In genomic region chr17:28233872-28234856, GRCh38 we compare ENCODE assay signal across 8 cellular contexts.
DNase-seq lines count a peak whose midpoint lies in the region; ATAC-seq, FAIRE-seq and TF ChIP-seq lines count a peak whose summit lies in the region.
"Not testable (repeated sequence)": the region's sequence is repeated elsewhere in the genome, so short reads cannot be mapped to it uniquely, and the experiment has no call there.

No MANE protein-coding gene starts in this region.

- not testable (repeated sequence) for H3K79me2 ChIP-seq in H1 (ENCODE audit: control insufficient read depth in 1 of 2, insufficient read depth in 2 of 2, low read length in 2 of 2)

- H3K23ac ChIP-seq in H1 (ENCODE audit: insufficient read length), result not testable (repeated sequence)

- H2BK12ac ChIP-seq in H1 (ENCODE audit: low read depth, low read length), result not testable (repeated sequence)

- H3K27ac ChIP-seq in H1 (ENCODE audit: low read depth, low read length), result not testable (repeated sequence)
- H3K27ac ChIP-seq in pancreas (peak overlapping the region; percentile 95 to 98 (median 98)), thymus (ENCODE audit: low read depth) (peak overlapping the region; percentile 74)

- POLR2A ChIA-PET in Caco-2 (lab: Charles Lee) (interaction anchor here (1.2 to 1.7 kb wide), 3 partner anchors 85 to 123 kb away, joined by 4 to 9 read pairs (median 4); partner anchors contain the start of genes POLDIP2 and TNFAIP1), H1 (lab: Charles Lee; ENCODE audit: partially characterized antibody) (interaction anchor here (1.2 to 1.8 kb wide), 2 partner anchors 14 to 17 kb away, joined by 4 to 5 read pairs; no protein-coding TSS in a partner anchor)

- not testable (repeated sequence) for H2BK15ac ChIP-seq in H1 (ENCODE audit: low read length)

- not testable (repeated sequence) for H3K23me2 ChIP-seq in H1 (ENCODE audit: low read depth, low read length)

- BruUV-seq in Caco-2 (replicated peaks; lab: Mats Ljungman, UMichigan), result TSS peak; percentile 54

- H3K9me3 ChIP-seq in Caco-2; H1 (ENCODE audit: insufficient read depth in 2 of 2, low read depth in 1 of 2, low read length in 1 of 2); pancreas; thymus (ENCODE audit: control insufficient read depth): not testable (repeated sequence)

- TF ChIP-seq CTCF in Caco-2 (IDR thresholded peaks at IDR 0.05; ENCODE audit: insufficient read depth in 1 of 2, low read depth in 1 of 2, low read length in 1 of 2, severe bottlenecking in 1 of 2, unreplicated experiment in 1 of 2) (peak; percentile 23 to 46), H1 (IDR thresholded peaks at IDR 0.05; ENCODE audit: control extremely low read depth in 1 of 3, insufficient read depth in 1 of 3, low read depth in 1 of 3, low read length in 3 of 3) (peak in 2 of 3 experiments; percentile 16 to 20; a peak in 2 of 4 replicates)
- TF ChIP-seq CTCF in pancreas (IDR thresholded peaks at IDR 0.05), result not testable (repeated sequence)

- not testable (repeated sequence) for H3K27me3 Mint-ChIP-seq in Caco-2 (ENCODE audit: insufficient read depth, unreplicated experiment)

- CTCF ChIA-PET in Caco-2 (lab: Charles Lee), result interaction anchor here (0.6 to 5.0 kb wide), 23 partner anchors 10 to 624 kb away, joined by 3 to 44 read pairs (median 4); partner anchors contain the start of genes IFT20, POLDIP2, TMEM97 and TNFAIP1
- CTCF ChIA-PET in H1 (lab: Charles Lee; ENCODE audit: partially characterized antibody), result interaction anchor here (0.7 to 17.5 kb wide), 26 partner anchors 12 to 433 kb away, joined by 3 to 266 read pairs (median 3); partner anchors contain the start of gene TMEM97

- H3K27ac Mint-ChIP-seq in Caco-2 (ENCODE audit: unreplicated experiment), result peak overlapping the region; percentile 71

- WGBS in H1 (ENCODE audit: extremely low coverage in 1 of 2, insufficient coverage in 1 of 2, insufficient read length in 1 of 2, insufficient replicate concordance in 2 of 2, low coverage in 1 of 2, low lambda C conversion rate in 2 of 2, missing lambda C conversion rate in 1 of 2), 2 experiments, result 84% methylated on average over 22 of the region's 22 CpGs; no CpG with 5 or more reads in 1 of the 2 experiments
- WGBS in pancreas, 2 donors, result 16% methylated on average over 22 of the region's 22 CpGs
- 86% methylated on average over 22 of the region's 22 CpGs for WGBS in thymus

- not testable (repeated sequence) for H3K9ac ChIP-seq in H1 (replicated peaks in 1 of 4; ENCODE audit: extremely low read depth in 1 of 4, low read depth in 3 of 4, low read length in 3 of 4)

- not testable (repeated sequence) for H2BK5ac ChIP-seq in H1 (ENCODE audit: low read depth, low read length)

- not testable (repeated sequence) for H4K91ac ChIP-seq in H1 (replicated peaks; ENCODE audit: insufficient read length, low read length)

- H3K4me3 ChIP-seq in Caco-2 (ENCODE audit: low read depth, low read length) (peak overlapping the region; percentile 21), pancreas (peak overlapping the region; percentile 21 to 60 (median 41))
- H3K4me3 ChIP-seq in H1 (ENCODE audit: extremely low read depth in 1 of 4, insufficient read depth in 2 of 4, low read depth in 3 of 4, low read length in 4 of 4); thymus (ENCODE audit: low read length): not testable (repeated sequence)

- H3K27me3 ChIP-seq in Caco-2 (replicated peaks; ENCODE audit: control insufficient read depth, insufficient read depth, low read length); H1 (replicated peaks in 1 of 4; ENCODE audit: control insufficient read depth in 3 of 4, extremely low read depth in 1 of 4, insufficient read depth in 3 of 4, low read length in 3 of 4); pancreas; thymus (ENCODE audit: control insufficient read depth, insufficient read depth): not testable (repeated sequence)

- TF ChIP-seq EP300 in Ishikawa (IDR thresholded peaks at IDR 0.05; ENCODE audit: borderline replicate concordance); H1 (IDR thresholded peaks at IDR 0.05; ENCODE audit: borderline replicate concordance in 1 of 2, low read depth in 2 of 2, low read length in 2 of 2): not testable (repeated sequence)

- not testable (repeated sequence) for H3K14ac ChIP-seq in H1 (ENCODE audit: insufficient read length)

- H4K8ac ChIP-seq in H1 (ENCODE audit: extremely low read depth, insufficient read depth, low read length), result peak overlapping the region; percentile 57

- H3K4me1 ChIP-seq in Caco-2 (peaks cover 31% of the 10 kb centered on the region), H1 (replicated peaks in 1 of 4; ENCODE audit: control insufficient read depth in 3 of 4, insufficient read depth in 4 of 4, low read length in 3 of 4) (peaks cover 6 to 14% (median 8%) of the 10 kb centered on the region in 4 experiments; a peak in 6 of 7 replicates), pancreas (peaks cover 6 to 16% (median 12%) of the 10 kb centered on the region in 3 donors)
- not testable (repeated sequence) for H3K4me1 ChIP-seq in thymus (ENCODE audit: control insufficient read depth, insufficient read depth, low read length)

- FAIRE-seq in H1 (lab: Jason Lieb, UNC); pancreas (lab: Jason Lieb, UNC): not testable (repeated sequence)

- TF ChIP-seq RAD21 in Ishikawa (IDR thresholded peaks at IDR 0.05; ENCODE audit: low read depth), result not testable (repeated sequence)
- TF ChIP-seq RAD21 in H1 (IDR thresholded peaks at IDR 0.05 in 1 of 2, conservative IDR thresholded peaks at IDR 0.05 in 1 of 2; ENCODE audit: low read depth in 2 of 2, low read length in 2 of 2), result peak in 1 of 2 experiments; percentile 18; a peak in 1 of 4 replicates

- H3K9me3 Mint-ChIP-seq in Caco-2 (ENCODE audit: unreplicated experiment), result not testable (repeated sequence)

- peaks cover 44% of the 10 kb centered on the region for H3K4me1 Mint-ChIP-seq in Caco-2 (ENCODE audit: low read depth, unreplicated experiment)

- H3K4ac ChIP-seq in H1 (replicated peaks; ENCODE audit: insufficient read length, low read depth, low read length), result not testable (repeated sequence)

- not testable (repeated sequence) for H3K18ac ChIP-seq in H1 (ENCODE audit: extremely low read depth, low read length)

- H2AFZ ChIP-seq in H1 (ENCODE audit: low read length), result not testable (repeated sequence)

- DNase-seq in Caco-2 (peak; percentile 89 to 90), NCI-H345 (lab: John Stamatoyannopoulos, UW) (peak; percentile 82), SIG-M5 treated with dmso at 0.1 percent for 504 hours (lab: John Stamatoyannopoulos, UW; ENCODE audit: unreplicated experiment) (peak; percentile 55), left kidney (ENCODE audit: low read depth, low spot score) (peak; percentile 80), pancreas (peak; percentile 86 to 96 (median 94))
- DNase-seq in H1 (ENCODE audit: low read depth in 1 of 2, low spot score in 2 of 2), result not testable (repeated sequence)

- not testable (repeated sequence) for H2BK20ac ChIP-seq in H1 (ENCODE audit: low read length)

- TF ChIP-seq POLR2A in H1 (IDR thresholded peaks at IDR 0.05; ENCODE audit: control extremely low read depth in 1 of 2, low read depth in 2 of 2, low read length in 2 of 2), result not testable (repeated sequence)

- H2BK120ac ChIP-seq in H1 (replicated peaks; ENCODE audit: low read depth, low read length), result not testable (repeated sequence)

- not testable (repeated sequence) for H2AK5ac ChIP-seq in H1 (ENCODE audit: low read depth, low read length)

- peak overlapping the region in 1 of 2 experiments; percentile 31; a peak in 2 of 4 replicates for H3K4me2 ChIP-seq in H1 (ENCODE audit: insufficient read depth in 1 of 2, low read depth in 2 of 2, low read length in 2 of 2)

- H4K5ac ChIP-seq in H1 (ENCODE audit: insufficient read length, low read depth, low read length), result not testable (repeated sequence)

- H3K36me3 Mint-ChIP-seq in Caco-2 (ENCODE audit: insufficient read depth, unreplicated experiment), result not testable (repeated sequence)

- H3K79me1 ChIP-seq in H1 (ENCODE audit: low read depth, low read length), result not testable (repeated sequence)

- intact Hi-C loops in Caco-2 (cut with micrococcal nuclease; ENCODE audit: unreplicated experiment), result loop anchor here (1.0 to 10.0 kb wide), 4 partner anchors 17 to 437 kb away; partner anchors contain the start of genes IFT20, SLC46A1 and TNFAIP1
- intact Hi-C loops in pancreas (cut with DNase I), result not testable (repeated sequence)

- not testable (repeated sequence) for H4K20me1 ChIP-seq in H1 (replicated peaks in 1 of 2; ENCODE audit: control insufficient read depth in 1 of 2, insufficient read depth in 2 of 2, low read length in 2 of 2)

- peak overlapping the region; percentile 72 for H3K4me3 Mint-ChIP-seq in Caco-2 (ENCODE audit: unreplicated experiment)

- H3K36me3 ChIP-seq in Caco-2 (ENCODE audit: control insufficient read depth, insufficient read depth, low read length); H1 (ENCODE audit: control insufficient read depth in 2 of 4, insufficient read depth in 4 of 4, low read length in 3 of 4); pancreas; thymus (ENCODE audit: control insufficient read depth, insufficient read depth): not testable (repeated sequence)

- ATAC-seq in pancreas, result peak; percentile 23 to 70 (median 48)

- H3K56ac ChIP-seq in H1 (replicated peaks; ENCODE audit: insufficient read length, low read depth, low read length), result not testable (repeated sequence)

TF ChIP-seq in Ishikawa, 13 proteins besides CTCF, POLR2A, EP300 and RAD21:
- TF ChIP-seq NFIC (IDR thresholded peaks at IDR 0.05) (peak; percentile 92), MAX (IDR thresholded peaks at IDR 0.05) (0 out of 2 replicates have a peak, but pooled peaks have one; percentile 27), CEBPB (IDR thresholded peaks at IDR 0.05) (peak; percentile 54; the same call in 1 of the 2 replicates), TEAD4 (IDR thresholded peaks at IDR 0.05) (peak; percentile 57; the same call in 1 of the 2 replicates)
